ENCODE assay signal across 33 cellular contexts in the genomic region with DNA sequence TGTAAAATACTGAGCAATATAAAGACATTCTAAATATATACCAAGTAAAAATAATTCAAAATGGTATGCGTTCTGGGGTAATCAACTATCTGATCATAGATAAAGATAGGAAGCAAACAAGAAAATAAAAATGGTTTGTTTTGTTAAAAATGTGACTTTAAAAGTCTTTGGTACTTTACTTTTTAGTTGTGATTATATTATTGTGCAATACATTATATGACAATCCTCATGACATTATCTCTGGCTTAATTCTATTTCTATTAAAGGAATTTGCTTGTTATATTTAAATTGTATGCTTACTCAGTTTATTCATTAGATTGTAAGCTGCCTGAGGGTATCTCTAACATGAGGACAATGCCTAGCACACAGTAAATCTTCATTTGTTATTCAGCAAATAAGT.
"Had no signal": no experiment of that assay in that cellular context is flagged by ENCODE, and none has a peak within 500 bp of the region (broad histone marks: within the 10 kb centered on the region; RNA-seq: fewer than 3 reads in every experiment).

No MANE protein-coding gene starts in this region.

- ATAC-seq: activated naive CD4-positive, alpha-beta T cell treated with anti-CD3 and anti-CD28 coated beads, Interleukin-2, amount 50 U/mL, for 72 hours; activated naive CD8-positive, alpha-beta T cell treated with anti-CD3 and anti-CD28 coated beads, Interleukin-2, amount 50 U/mL, for 24 hours; activated T-cell treated with anti-CD3 and anti-CD28 coated beads, Interleukin-2, amount 50 U/mL, for 4 hours; activated T-cell treated with anti-CD3 and anti-CD28 coated beads, Interleukin-2, amount 50 U/mL, for 72 hours; activated T-helper 17 cell treated with anti-CD3 and anti-CD28 coated beads, Interleukin-2, amount 50 U/mL, for 72 hours; body of pancreas had no signal

- H3K4me3 ChIP-seq: adrenal gland, ascending aorta, body of pancreas, breast epithelium, cardiac muscle cell had no signal

- FAIRE-seq: astrocyte, bronchial epithelial cell had no signal

- H3K36me3 ChIP-seq: adrenal gland, ascending aorta, brain microvascular endothelial cell, breast epithelium, cardiac muscle cell had no signal

- H3K4me1 ChIP-seq: adrenal gland, ascending aorta, body of pancreas, breast epithelium had no signal

- H3K27ac ChIP-seq: adrenal gland, ascending aorta, body of pancreas, brain microvascular endothelial cell, breast epithelium, cardiac muscle cell had no signal

- DNase-seq: activated effector memory CD4-positive, alpha-beta T cell treated with anti-CD3 and anti-CD28 coated beads, Interleukin-2, amount 50 U/mL, for 16 hours; activated effector memory CD4-positive, alpha-beta T cell treated with Interleukin-2 at 50 U/mL for 16 hours; activated gamma-delta T cell; activated gamma-delta T cell treated with Interleukin-2 at 50 U/mL for 16 hours; activated naive CD4-positive, alpha-beta T cell; activated naive CD4-positive, alpha-beta T cell treated with anti-CD3 and anti-CD28 coated beads for 36 hours; activated naive CD4-positive, alpha-beta T cell treated with anti-CD3 and anti-CD28 coated beads, Interleukin-2, amount 10 ng/mL, durations not matched to agents 7 days and 5 days; activated naive CD4-positive, alpha-beta T cell treated with Interleukin-2 at 50 U/mL for 16 hours; activated naive CD8-positive, alpha-beta T cell treated with anti-CD3 and anti-CD28 coated beads for 36 hours; activated naive CD8-positive, alpha-beta T cell treated with anti-CD3 and anti-CD28 coated beads, Interleukin-2, amount 10 ng/mL, durations not matched to agents 7 days and 5 days; activated naive CD8-positive, alpha-beta T cell treated with anti-CD3 and anti-CD28 coated beads, Interleukin-2, amount 50 U/mL, for 24 hours; activated T-cell treated with anti-CD3 and anti-CD28 coated beads, Interleukin-2, amount 50 U/mL, for 1 hour; activated T-cell treated with anti-CD3 and anti-CD28 coated beads, Interleukin-2, amount 50 U/mL, for 24 hours; activated T-cell treated with anti-CD3 and anti-CD28 coated beads, Interleukin-2, amount 50 U/mL, for 4 hours; activated T-cell treated with anti-CD3 and anti-CD28 coated beads, Interleukin-2, amount 50 U/mL, for 48 hours; activated T-cell treated with anti-CD3 and anti-CD28 coated beads, Interleukin-2, amount 50 U/mL, for 72 hours; adrenal gland; amniotic stem cell; amygdala; anterior cingulate cortex; aorta; body of pancreas; brain microvascular endothelial cell; caudate nucleus; central memory CD4-positive, alpha-beta T cell; cerebellar nuclear complex had no signal

- H3K9me3 ChIP-seq: adrenal gland, ascending aorta, body of pancreas, breast epithelium had no signal

- H3K27me3 ChIP-seq: adrenal gland, ascending aorta, body of pancreas, brain microvascular endothelial cell, breast epithelium, cardiac muscle cell had no signal
